Comparison of ENCODE assay signal across 10 cellular contexts in the genomic region with DNA sequence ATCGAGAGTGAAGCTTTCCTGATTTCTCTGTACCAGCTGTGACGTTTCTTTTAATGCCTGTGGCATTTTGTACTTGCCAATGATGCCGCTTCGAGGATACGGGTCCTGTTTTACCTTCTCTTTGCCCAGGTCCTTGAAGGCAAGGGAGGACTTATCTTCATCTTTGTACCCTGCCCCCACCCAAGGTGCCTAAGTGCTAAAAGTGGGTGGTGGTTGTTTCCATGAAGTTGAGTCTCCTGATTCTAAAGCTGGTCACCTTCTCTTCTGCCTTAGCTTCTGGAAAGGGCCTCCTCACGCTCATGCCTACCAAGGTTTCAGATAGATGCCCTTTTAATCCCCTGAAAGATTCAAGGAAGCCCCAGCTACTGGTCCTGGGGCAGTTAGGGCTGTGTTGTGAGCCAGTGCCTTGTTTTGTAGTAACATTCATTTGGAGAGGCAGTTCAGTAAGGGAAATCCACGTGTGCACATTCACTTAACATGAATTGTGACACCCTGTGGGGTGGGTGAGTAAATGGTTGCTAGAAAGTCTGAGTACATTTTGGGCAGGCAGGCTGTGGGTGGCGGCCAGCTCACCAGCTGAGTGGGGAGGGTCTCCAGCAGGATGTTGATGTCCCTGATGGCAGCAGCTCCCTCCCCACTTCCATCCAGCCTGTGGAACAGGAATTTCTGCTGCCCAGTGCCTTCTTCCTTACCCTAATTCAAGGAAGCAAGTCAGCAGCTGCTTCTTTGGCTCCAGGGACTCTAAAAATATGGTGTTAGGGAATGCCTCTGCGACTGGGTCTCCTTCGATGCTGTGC. TPM values are rescaled to one million over a fixed set of nuclear protein-coding genes. Genes with fewer than 3 reads are reported as not detected.
A peak's percentile ranks its signal among the peaks of the same experiment; 100 is the strongest.
DNase-seq lines count a peak whose midpoint lies in the region; ATAC-seq and TF ChIP-seq lines count a peak whose summit lies in the region.
"Had no signal": no experiment of that assay in that cellular context is flagged by ENCODE, and none has a peak within 500 bp of the region (broad histone marks: within the 10 kb centered on the region; RNA-seq: fewer than 3 reads in every experiment).

No MANE protein-coding gene starts in this region.

- H3K4me1 ChIP-seq in A673 (ENCODE audit: insufficient read depth, low read length, poor library complexity, severe bottlenecking) (peaks cover 17% of the 10 kb centered on the region), psoas muscle (peaks cover 5% of the 10 kb centered on the region), OCI-LY7 (ENCODE audit: insufficient read depth, low read length, poor library complexity, severe bottlenecking) (peaks cover 5% of the 10 kb centered on the region)

- no peaks in the 10 kb centered on the region for H3K79me2 ChIP-seq in OCI-LY7 (ENCODE audit: insufficient read depth, low read depth, low read length)

- intact Hi-C loops in A673 (cut with micrococcal nuclease; ENCODE audit: unreplicated experiment) = loop anchor here (10.0 kb wide), 1 partner anchor 207 kb away; a partner anchor contains a TSS
- intact Hi-C loops in psoas muscle (cut with DNase I) = loop anchor here in 1 of 2 donors (10.0 kb wide), 2 partner anchors 107 to 177 kb away; no protein-coding TSS in a partner anchor
- intact Hi-C loops in OCI-LY7 (cut with micrococcal nuclease; ENCODE audit: unreplicated experiment) = no loop called here

- no peak for TF ChIP-seq CTCF in A673 (conservative IDR thresholded peaks at IDR 0.05; ENCODE audit: low read depth, low read length)
- no peak for TF ChIP-seq CTCF in coronary artery (IDR thresholded peaks at IDR 0.05)
- TF ChIP-seq CTCF in psoas muscle (IDR thresholded peaks at IDR 0.05) = no peak
- TF ChIP-seq CTCF in OCI-LY7 (conservative IDR thresholded peaks at IDR 0.05; ENCODE audit: low read length) = no peak

- no peak for ATAC-seq in psoas muscle
- ATAC-seq in HG02981 (IDR thresholded peaks at IDR 0.05; ENCODE audit: unreplicated experiment) = no peak
- ATAC-seq in GM21576 (IDR thresholded peaks at IDR 0.05; ENCODE audit: unreplicated experiment) = no peak

- BruUV-seq in A673 (replicated peaks; lab: Mats Ljungman, UMichigan) (no TSS peak), OCI-LY7 (replicated peaks; lab: Mats Ljungman, UMichigan) (no TSS peak)

- no peaks in the 10 kb centered on the region for H4K20me1 ChIP-seq in OCI-LY7 (ENCODE audit: insufficient read depth, low read length)

- DNase-seq in A673 (ENCODE audit: low spot score) = no peak
- no peak for DNase-seq in SK-N-MC (ENCODE audit: low read depth, low spot score)
- DNase-seq in coronary artery (ENCODE audit: low spot score) = peak; percentile 62
- no peak for DNase-seq in psoas muscle
- no peak for DNase-seq in OCI-LY7 (ENCODE audit: low spot score)
- DNase-seq in NAMALWA (ENCODE audit: low spot score) = no peak
- DNase-seq: NCI-H524 had no signal

- POLR2A ChIA-PET in A673 (lab: Charles Lee; ENCODE audit: low non-redundant PET) (no interaction called here), OCI-LY7 (lab: Charles Lee) (interaction anchor here (1.3 kb wide), 2 partner anchors 10 to 45 kb away, joined by 3 to 5 read pairs; no protein-coding TSS in a partner anchor)

- peak overlapping the region; percentile 29 for H3K9ac ChIP-seq in SK-N-MC (ENCODE audit: insufficient read length)

- WGBS in psoas muscle, 3 donors = 64 to 77% (median 71%) methylated on average over 10 of the region's 10 CpGs

- H3K27ac ChIP-seq in A673 (ENCODE audit: low read depth, low read length, poor library complexity, severe bottlenecking) (peak overlapping the region; percentile 11), SK-N-MC (peak overlapping the region; percentile 62), coronary artery (peak overlapping the region; percentile 80 to 99), psoas muscle (peak overlapping the region; percentile 30), OCI-LY7 (ENCODE audit: low read depth, low read length, poor library complexity, severe bottlenecking) (no peak overlapping the region)

- H2AFZ ChIP-seq in OCI-LY7 (ENCODE audit: low read length) = no peak overlapping the region

- H3K36me3 ChIP-seq in A673 (ENCODE audit: insufficient read depth, low read length, poor library complexity, severe bottlenecking) (peaks cover 81% of the 10 kb centered on the region), SK-N-MC (ENCODE audit: insufficient read depth, low read length) (peaks cover 96% of the 10 kb centered on the region), psoas muscle (ENCODE audit: insufficient read depth in 1 of 2, low read depth in 1 of 2) (no peaks in the 10 kb centered on the region), OCI-LY7 (ENCODE audit: insufficient read depth, low read length) (no peaks in the 10 kb centered on the region)
- H3K36me3 ChIP-seq: adrenal gland had no signal

- H3K4me3 ChIP-seq in A673 (ENCODE audit: low read depth, low read length, poor library complexity, severe bottlenecking) (no peak overlapping the region), SK-N-MC (peak overlapping the region; percentile 82), coronary artery (peak overlapping the region; percentile 98), psoas muscle (peak overlapping the region; percentile 22), OCI-LY7 (ENCODE audit: low read depth, low read length, poor library complexity, severe bottlenecking) (no peak overlapping the region)
- H3K4me3 ChIP-seq: adrenal gland had no signal

- H3K9me3 ChIP-seq in A673 (ENCODE audit: low read depth, low read length, poor library complexity, severe bottlenecking) = no peaks in the 10 kb centered on the region
- no peaks in the 10 kb centered on the region for H3K9me3 ChIP-seq in SK-N-MC (ENCODE audit: low read depth, low read length)
- H3K9me3 ChIP-seq in psoas muscle = no peaks in the 10 kb centered on the region
- no peaks in the 10 kb centered on the region for H3K9me3 ChIP-seq in OCI-LY7 (ENCODE audit: low read length)
- H3K9me3 ChIP-seq: adrenal gland had no signal

- H3K27me3 ChIP-seq in A673 (replicated peaks; ENCODE audit: insufficient read depth, low read depth, low read length, poor library complexity) (no peaks in the 10 kb centered on the region), psoas muscle (ENCODE audit: insufficient read depth in 3 of 3, low read length in 2 of 3) (peaks cover 0 to 38% (median 13%) of the 10 kb centered on the region in 3 donors)
- H3K27me3 ChIP-seq: adrenal gland had no signal

- H3K4me2 ChIP-seq in OCI-LY7 (ENCODE audit: low read length) = no peak overlapping the region

- CTCF ChIA-PET in A673 (lab: Charles Lee) = no interaction called here
- CTCF ChIA-PET in OCI-LY7 (lab: Charles Lee; ENCODE audit: unreplicated experiment) = no interaction called here

- no peaks in the 10 kb centered on the region for H3K9me2 ChIP-seq in OCI-LY7 (ENCODE audit: insufficient read depth, low read length)

RNA-seq across cellular contexts. Expression of a gene that starts 6.2 kb away (rescaled TPM):
- total RNA-seq in A673 (2021) (114 and 140 TPM in 2 replicates), psoas muscle (10 to 100 TPM; 11.1 to 15.5 (median 14.2) TPM), OCI-LY7 (2022) (3.0 and 3.8 TPM in 2 replicates)
- polyA plus RNA-seq in psoas muscle = 10 to 100 TPM in 1 of 3 donors, 1 to 10 TPM in 2; 6.5 to 10.5 (median 9.7) TPM
- total RNA-seq in OCI-LY7 (2014; rRNA removed; shearing (Covaris generic)) = 0.75 and 3.7 TPM in 2 replicates

Comparison
In these comparisons a context has a peak if more than half of its experiments do, and no peak if none do; other contexts are left out.
1. H3K4me3 ChIP-seq: peak in SK-N-MC (single experiment), coronary artery (single experiment) and psoas muscle (single experiment); none in A673 (single experiment) and OCI-LY7 (single experiment).